In the genomic region with DNA sequence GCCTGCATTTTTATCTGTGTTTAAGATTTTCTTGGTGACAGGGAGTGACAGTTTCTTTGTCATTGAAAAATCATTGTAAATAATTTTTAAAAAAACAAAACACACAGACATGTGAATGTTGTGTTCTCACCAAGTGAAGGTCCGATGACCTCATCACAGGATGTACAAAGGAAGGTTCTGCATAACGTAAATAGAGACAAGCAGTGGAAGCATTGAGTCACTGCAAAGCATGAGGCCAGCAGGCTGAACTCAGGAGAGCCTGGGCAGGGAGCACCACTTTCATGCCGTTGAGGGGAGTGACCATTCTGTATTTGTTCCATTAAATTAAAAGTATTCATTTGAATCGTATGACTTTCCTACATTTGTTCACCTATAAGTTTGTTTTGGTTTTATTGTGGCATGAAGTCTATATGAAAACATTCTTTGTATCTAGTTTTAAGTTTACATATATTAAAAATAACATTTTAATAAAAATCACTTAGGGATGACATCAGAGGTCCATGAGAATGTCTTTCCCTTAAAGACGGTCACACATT, we compare ENCODE assay signal across 1 cellular context.
TF ChIP-seq lines count a peak whose summit lies in the region.

No MANE protein-coding gene starts in this region.

TF ChIP-seq in HepG2, 621 proteins besides CTCF, POLR2A, EP300 and RAD21 (continued from another document and continues in another):
- TF ChIP-seq SMARCC2 (IDR thresholded peaks at IDR 0.05) (no peak), TEAD3 (CRISPR knock-in tag; optimal IDR thresholded peaks at IDR 0.05; ENCODE audit: borderline replicate concordance) (no peak), ATF1 (CRISPR knock-in tag; IDR thresholded peaks at IDR 0.05) (no peak), ETV6 (CRISPR knock-in tag; conservative IDR thresholded peaks at IDR 0.05) (no peak), RBM22 (optimal IDR thresholded peaks at IDR 0.05; ENCODE audit: low read length) (no peak), ARNT2 (CRISPR knock-in tag; IDR thresholded peaks at IDR 0.05; ENCODE audit: low read depth) (no peak), SRSF1 (optimal IDR thresholded peaks at IDR 0.05; ENCODE audit: low read depth, low read length) (no peak), FOXP1 (IDR thresholded peaks at IDR 0.05) (no peak), FOXP1 (CRISPR knock-in tag; IDR thresholded peaks at IDR 0.05) (0 out of 2 replicates have a peak, but pooled peaks have one; percentile 17), ZNF737 (CRISPR knock-in tag; IDR thresholded peaks at IDR 0.05; ENCODE audit: borderline replicate concordance) (no peak), ZNF607 (CRISPR knock-in tag; IDR thresholded peaks at IDR 0.05; ENCODE audit: borderline replicate concordance) (no peak), SAP130 (CRISPR knock-in tag; IDR thresholded peaks at IDR 0.05; ENCODE audit: low read depth) (peak; percentile 39; the same call in 1 of the 2 replicates), ZMYM4 (CRISPR knock-in tag; IDR thresholded peaks at IDR 0.05) (no peak), RORA (CRISPR knock-in tag; IDR thresholded peaks at IDR 0.05) (no peak), ZMAT3 (CRISPR knock-in tag; conservative IDR thresholded peaks at IDR 0.05) (no peak), ZNF225 (CRISPR knock-in tag; IDR thresholded peaks at IDR 0.05) (no peak), SIX4 (CRISPR knock-in tag; IDR thresholded peaks at IDR 0.05) (no peak), FOSL2 (CRISPR knock-in tag; IDR thresholded peaks at IDR 0.05) (peak; percentile 78), ZNF703 (CRISPR knock-in tag; IDR thresholded peaks at IDR 0.05; ENCODE audit: borderline replicate concordance) (no peak), NFATC3 (CRISPR knock-in tag; IDR thresholded peaks at IDR 0.05) (no peak), KAT8 (CRISPR knock-in tag; IDR thresholded peaks at IDR 0.05) (no peak), SMC3 (IDR thresholded peaks at IDR 0.05; ENCODE audit: low read length) (no peak), SALL2 (CRISPR knock-in tag; IDR thresholded peaks at IDR 0.05) (no peak), ZNF543 (CRISPR knock-in tag; IDR thresholded peaks at IDR 0.05) (no peak), RBM39 (IDR thresholded peaks at IDR 0.05; ENCODE audit: low read depth, low read length, poor library complexity, severe bottlenecking) (no peak)
- TF ChIP-seq, protein P1, sequence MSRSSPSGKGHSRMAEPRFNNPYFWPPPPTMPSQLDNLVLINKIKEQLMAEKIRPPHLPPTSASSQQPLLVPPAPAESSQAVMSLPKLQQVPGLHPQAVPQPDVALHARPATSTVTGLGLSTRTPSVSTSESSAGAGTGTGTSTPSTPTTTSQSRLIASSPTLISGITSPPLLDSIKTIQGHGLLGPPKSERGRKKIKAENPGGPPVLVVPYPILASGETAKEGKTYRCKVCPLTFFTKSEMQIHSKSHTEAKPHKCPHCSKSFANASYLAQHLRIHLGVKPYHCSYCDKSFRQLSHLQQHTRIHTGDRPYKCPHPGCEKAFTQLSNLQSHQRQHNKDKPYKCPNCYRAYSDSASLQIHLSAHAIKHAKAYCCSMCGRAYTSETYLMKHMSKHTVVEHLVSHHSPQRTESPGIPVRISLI (CRISPR knock-in tag; IDR thresholded peaks at IDR 0.05; ENCODE audit: borderline replicate concordance): no peak
- TF ChIP-seq, protein P2, sequence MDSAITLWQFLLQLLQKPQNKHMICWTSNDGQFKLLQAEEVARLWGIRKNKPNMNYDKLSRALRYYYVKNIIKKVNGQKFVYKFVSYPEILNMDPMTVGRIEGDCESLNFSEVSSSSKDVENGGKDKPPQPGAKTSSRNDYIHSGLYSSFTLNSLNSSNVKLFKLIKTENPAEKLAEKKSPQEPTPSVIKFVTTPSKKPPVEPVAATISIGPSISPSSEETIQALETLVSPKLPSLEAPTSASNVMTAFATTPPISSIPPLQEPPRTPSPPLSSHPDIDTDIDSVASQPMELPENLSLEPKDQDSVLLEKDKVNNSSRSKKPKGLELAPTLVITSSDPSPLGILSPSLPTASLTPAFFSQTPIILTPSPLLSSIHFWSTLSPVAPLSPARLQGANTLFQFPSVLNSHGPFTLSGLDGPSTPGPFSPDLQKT (CRISPR knock-in tag; IDR thresholded peaks at IDR 0.05; ENCODE audit: borderline replicate concordance): no peak
- TF ChIP-seq, protein P3, sequence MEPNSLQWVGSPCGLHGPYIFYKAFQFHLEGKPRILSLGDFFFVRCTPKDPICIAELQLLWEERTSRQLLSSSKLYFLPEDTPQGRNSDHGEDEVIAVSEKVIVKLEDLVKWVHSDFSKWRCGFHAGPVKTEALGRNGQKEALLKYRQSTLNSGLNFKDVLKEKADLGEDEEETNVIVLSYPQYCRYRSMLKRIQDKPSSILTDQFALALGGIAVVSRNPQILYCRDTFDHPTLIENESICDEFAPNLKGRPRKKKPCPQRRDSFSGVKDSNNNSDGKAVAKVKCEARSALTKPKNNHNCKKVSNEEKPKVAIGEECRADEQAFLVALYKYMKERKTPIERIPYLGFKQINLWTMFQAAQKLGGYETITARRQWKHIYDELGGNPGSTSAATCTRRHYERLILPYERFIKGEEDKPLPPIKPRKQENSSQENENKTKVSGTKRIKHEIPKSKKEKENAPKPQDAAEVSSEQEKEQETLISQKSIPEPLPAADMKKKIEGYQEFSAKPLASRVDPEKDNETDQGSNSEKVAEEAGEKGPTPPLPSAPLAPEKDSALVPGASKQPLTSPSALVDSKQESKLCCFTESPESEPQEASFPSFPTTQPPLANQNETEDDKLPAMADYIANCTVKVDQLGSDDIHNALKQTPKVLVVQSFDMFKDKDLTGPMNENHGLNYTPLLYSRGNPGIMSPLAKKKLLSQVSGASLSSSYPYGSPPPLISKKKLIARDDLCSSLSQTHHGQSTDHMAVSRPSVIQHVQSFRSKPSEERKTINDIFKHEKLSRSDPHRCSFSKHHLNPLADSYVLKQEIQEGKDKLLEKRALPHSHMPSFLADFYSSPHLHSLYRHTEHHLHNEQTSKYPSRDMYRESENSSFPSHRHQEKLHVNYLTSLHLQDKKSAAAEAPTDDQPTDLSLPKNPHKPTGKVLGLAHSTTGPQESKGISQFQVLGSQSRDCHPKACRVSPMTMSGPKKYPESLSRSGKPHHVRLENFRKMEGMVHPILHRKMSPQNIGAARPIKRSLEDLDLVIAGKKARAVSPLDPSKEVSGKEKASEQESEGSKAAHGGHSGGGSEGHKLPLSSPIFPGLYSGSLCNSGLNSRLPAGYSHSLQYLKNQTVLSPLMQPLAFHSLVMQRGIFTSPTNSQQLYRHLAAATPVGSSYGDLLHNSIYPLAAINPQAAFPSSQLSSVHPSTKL (CRISPR knock-in tag; IDR thresholded peaks at IDR 0.05): peak; percentile 50; the same call in 1 of the 2 replicates
- TF ChIP-seq, protein P4, sequence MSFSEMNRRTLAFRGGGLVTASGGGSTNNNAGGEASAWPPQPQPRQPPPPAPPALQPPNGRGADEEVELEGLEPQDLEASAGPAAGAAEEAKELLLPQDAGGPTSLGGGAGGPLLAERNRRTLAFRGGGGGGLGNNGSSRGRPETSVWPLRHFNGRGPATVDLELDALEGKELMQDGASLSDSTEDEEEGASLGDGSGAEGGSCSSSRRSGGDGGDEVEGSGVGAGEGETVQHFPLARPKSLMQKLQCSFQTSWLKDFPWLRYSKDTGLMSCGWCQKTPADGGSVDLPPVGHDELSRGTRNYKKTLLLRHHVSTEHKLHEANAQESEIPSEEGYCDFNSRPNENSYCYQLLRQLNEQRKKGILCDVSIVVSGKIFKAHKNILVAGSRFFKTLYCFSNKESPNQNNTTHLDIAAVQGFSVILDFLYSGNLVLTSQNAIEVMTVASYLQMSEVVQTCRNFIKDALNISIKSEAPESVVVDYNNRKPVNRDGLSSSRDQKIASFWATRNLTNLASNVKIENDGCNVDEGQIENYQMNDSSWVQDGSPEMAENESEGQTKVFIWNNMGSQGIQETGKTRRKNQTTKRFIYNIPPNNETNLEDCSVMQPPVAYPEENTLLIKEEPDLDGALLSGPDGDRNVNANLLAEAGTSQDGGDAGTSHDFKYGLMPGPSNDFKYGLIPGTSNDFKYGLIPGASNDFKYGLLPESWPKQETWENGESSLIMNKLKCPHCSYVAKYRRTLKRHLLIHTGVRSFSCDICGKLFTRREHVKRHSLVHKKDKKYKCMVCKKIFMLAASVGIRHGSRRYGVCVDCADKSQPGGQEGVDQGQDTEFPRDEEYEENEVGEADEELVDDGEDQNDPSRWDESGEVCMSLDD (CRISPR knock-in tag; IDR thresholded peaks at IDR 0.05; ENCODE audit: borderline replicate concordance): no peak
- TF ChIP-seq, protein P5, sequence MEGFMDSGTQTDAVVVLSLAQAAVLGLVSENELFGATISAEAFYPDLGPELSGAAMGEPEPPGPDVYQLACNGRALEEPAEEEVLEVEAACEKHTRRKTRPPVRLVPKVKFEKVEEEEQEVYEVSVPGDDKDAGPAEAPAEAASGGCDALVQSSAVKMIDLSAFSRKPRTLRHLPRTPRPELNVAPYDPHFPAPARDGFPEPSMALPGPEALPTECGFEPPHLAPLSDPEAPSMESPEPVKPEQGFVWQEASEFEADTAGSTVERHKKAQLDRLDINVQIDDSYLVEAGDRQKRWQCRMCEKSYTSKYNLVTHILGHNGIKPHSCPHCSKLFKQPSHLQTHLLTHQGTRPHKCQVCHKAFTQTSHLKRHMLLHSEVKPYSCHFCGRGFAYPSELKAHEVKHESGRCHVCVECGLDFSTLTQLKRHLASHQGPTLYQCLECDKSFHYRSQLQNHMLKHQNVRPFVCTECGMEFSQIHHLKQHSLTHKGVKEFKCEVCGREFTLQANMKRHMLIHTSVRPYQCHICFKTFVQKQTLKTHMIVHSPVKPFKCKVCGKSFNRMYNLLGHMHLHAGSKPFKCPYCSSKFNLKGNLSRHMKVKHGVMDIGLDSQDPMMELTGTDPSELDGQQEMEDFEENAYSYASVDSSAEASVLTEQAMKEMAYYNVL (CRISPR knock-in tag; IDR thresholded peaks at IDR 0.05; ENCODE audit: borderline replicate concordance): no peak
- TF ChIP-seq, protein P6, sequence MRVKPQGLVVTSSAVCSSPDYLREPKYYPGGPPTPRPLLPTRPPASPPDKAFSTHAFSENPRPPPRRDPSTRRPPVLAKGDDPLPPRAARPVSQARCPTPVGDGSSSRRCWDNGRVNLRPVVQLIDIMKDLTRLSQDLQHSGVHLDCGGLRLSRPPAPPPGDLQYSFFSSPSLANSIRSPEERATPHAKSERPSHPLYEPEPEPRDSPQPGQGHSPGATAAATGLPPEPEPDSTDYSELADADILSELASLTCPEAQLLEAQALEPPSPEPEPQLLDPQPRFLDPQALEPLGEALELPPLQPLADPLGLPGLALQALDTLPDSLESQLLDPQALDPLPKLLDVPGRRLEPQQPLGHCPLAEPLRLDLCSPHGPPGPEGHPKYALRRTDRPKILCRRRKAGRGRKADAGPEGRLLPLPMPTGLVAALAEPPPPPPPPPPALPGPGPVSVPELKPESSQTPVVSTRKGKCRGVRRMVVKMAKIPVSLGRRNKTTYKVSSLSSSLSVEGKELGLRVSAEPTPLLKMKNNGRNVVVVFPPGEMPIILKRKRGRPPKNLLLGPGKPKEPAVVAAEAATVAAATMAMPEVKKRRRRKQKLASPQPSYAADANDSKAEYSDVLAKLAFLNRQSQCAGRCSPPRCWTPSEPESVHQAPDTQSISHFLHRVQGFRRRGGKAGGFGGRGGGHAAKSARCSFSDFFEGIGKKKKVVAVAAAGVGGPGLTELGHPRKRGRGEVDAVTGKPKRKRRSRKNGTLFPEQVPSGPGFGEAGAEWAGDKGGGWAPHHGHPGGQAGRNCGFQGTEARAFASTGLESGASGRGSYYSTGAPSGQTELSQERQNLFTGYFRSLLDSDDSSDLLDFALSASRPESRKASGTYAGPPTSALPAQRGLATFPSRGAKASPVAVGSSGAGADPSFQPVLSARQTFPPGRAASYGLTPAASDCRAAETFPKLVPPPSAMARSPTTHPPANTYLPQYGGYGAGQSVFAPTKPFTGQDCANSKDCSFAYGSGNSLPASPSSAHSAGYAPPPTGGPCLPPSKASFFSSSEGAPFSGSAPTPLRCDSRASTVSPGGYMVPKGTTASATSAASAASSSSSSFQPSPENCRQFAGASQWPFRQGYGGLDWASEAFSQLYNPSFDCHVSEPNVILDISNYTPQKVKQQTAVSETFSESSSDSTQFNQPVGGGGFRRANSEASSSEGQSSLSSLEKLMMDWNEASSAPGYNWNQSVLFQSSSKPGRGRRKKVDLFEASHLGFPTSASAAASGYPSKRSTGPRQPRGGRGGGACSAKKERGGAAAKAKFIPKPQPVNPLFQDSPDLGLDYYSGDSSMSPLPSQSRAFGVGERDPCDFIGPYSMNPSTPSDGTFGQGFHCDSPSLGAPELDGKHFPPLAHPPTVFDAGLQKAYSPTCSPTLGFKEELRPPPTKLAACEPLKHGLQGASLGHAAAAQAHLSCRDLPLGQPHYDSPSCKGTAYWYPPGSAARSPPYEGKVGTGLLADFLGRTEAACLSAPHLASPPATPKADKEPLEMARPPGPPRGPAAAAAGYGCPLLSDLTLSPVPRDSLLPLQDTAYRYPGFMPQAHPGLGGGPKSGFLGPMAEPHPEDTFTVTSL (CRISPR knock-in tag; IDR thresholded peaks at IDR 0.05; ENCODE audit: borderline replicate concordance): peak; percentile 61; the same call in 1 of the 2 replicates
- TF ChIP-seq, protein P7, sequence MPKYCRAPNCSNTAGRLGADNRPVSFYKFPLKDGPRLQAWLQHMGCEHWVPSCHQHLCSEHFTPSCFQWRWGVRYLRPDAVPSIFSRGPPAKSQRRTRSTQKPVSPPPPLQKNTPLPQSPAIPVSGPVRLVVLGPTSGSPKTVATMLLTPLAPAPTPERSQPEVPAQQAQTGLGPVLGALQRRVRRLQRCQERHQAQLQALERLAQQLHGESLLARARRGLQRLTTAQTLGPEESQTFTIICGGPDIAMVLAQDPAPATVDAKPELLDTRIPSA (CRISPR knock-in tag; IDR thresholded peaks at IDR 0.05; ENCODE audit: borderline replicate concordance): no peak
- TF ChIP-seq, protein P8, sequence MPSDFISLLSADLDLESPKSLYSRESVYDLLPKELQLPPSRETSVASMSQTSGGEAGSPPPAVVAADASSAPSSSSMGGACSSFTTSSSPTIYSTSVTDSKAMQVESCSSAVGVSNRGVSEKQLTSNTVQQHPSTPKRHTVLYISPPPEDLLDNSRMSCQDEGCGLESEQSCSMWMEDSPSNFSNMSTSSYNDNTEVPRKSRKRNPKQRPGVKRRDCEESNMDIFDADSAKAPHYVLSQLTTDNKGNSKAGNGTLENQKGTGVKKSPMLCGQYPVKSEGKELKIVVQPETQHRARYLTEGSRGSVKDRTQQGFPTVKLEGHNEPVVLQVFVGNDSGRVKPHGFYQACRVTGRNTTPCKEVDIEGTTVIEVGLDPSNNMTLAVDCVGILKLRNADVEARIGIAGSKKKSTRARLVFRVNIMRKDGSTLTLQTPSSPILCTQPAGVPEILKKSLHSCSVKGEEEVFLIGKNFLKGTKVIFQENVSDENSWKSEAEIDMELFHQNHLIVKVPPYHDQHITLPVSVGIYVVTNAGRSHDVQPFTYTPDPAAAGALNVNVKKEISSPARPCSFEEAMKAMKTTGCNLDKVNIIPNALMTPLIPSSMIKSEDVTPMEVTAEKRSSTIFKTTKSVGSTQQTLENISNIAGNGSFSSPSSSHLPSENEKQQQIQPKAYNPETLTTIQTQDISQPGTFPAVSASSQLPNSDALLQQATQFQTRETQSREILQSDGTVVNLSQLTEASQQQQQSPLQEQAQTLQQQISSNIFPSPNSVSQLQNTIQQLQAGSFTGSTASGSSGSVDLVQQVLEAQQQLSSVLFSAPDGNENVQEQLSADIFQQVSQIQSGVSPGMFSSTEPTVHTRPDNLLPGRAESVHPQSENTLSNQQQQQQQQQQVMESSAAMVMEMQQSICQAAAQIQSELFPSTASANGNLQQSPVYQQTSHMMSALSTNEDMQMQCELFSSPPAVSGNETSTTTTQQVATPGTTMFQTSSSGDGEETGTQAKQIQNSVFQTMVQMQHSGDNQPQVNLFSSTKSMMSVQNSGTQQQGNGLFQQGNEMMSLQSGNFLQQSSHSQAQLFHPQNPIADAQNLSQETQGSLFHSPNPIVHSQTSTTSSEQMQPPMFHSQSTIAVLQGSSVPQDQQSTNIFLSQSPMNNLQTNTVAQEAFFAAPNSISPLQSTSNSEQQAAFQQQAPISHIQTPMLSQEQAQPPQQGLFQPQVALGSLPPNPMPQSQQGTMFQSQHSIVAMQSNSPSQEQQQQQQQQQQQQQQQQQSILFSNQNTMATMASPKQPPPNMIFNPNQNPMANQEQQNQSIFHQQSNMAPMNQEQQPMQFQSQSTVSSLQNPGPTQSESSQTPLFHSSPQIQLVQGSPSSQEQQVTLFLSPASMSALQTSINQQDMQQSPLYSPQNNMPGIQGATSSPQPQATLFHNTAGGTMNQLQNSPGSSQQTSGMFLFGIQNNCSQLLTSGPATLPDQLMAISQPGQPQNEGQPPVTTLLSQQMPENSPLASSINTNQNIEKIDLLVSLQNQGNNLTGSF (CRISPR knock-in tag; IDR thresholded peaks at IDR 0.05): no peak
